Comparison of ENCODE assay signal across 14 cellular contexts in the genomic region with DNA sequence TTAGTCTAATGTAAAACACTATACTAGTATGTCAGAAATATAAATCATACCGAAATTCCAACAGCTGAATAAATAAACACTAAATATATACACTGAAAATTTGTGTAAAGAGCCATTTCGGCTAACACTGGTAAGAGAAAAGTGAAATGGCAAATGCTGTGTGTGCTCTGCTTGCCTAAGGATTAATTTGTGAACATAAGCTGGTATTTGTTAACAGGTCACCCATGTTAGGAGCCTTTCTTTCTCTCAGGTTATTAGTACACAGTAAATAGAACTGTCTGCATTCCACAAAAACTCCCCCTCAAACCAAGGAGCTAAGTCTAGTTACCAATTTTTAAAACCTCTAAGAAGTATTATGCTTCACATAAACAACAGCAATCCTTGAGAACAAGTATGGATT. TPM values are rescaled to one million over a fixed set of nuclear protein-coding genes. Genes with fewer than 3 reads are reported as not detected.
DNase-seq lines count a peak whose midpoint lies in the region; ATAC-seq, FAIRE-seq and TF ChIP-seq lines count a peak whose summit lies in the region.
"Had no signal": no experiment of that assay in that cellular context is flagged by ENCODE, and none has a peak within 500 bp of the region (broad histone marks: within the 10 kb centered on the region; RNA-seq: fewer than 3 reads in every experiment).

No MANE protein-coding gene starts in this region.

- FAIRE-seq in kidney (lab: Jason Lieb, UNC) = no peak

- no peak overlapping the region for H3K9ac ChIP-seq in muscle layer of colon (ENCODE audit: low read length)
- H3K9ac ChIP-seq in kidney (ENCODE audit: low read length in 2 of 2) = no peak overlapping the region

- peaks cover 34% of the 10 kb centered on the region for H3K4me1 ChIP-seq in muscle layer of colon (ENCODE audit: insufficient read depth, low read length)
- H3K4me1 ChIP-seq in thoracic aorta (ENCODE audit: control insufficient read depth in 1 of 2, low read depth in 2 of 2) = peaks cover 28 to 52% of the 10 kb centered on the region in 2 donors
- peaks cover 5% of the 10 kb centered on the region in 2 donors for H3K4me1 ChIP-seq in kidney (ENCODE audit: control insufficient read depth in 1 of 2, insufficient read depth in 1 of 2, low read depth in 1 of 2, low read length in 2 of 2)

- peak; percentile 12 for DNase-seq in NCI-H146 treated with DMSO at 0.1 percent for 48 hours (lab: John Stamatoyannopoulos, UW; ENCODE audit: unreplicated experiment)
- DNase-seq in cerebellar cortex (ENCODE audit: low spot score) = peak; percentile 70
- no peak for DNase-seq in thoracic aorta (ENCODE audit: low spot score)
- DNase-seq in effector CD4-positive, alpha-beta T cell = no peak
- no peak for DNase-seq in kidney
- DNase-seq: activated CD4-positive, alpha-beta T cell treated with anti-CD3 and anti-CD28 coated beads for 4 hours; activated effector memory CD4-positive, alpha-beta T cell treated with Interleukin-2 at 50 U/mL for 16 hours; brain microvascular endothelial cell; right cardiac atrium; T-cell had no signal

- H3K27me3 ChIP-seq in muscle layer of colon (ENCODE audit: control insufficient read depth in 1 of 2, insufficient read depth in 2 of 2, low read length in 2 of 2) (no peaks in the 10 kb centered on the region), thoracic aorta (replicated peaks; ENCODE audit: insufficient read depth) (no peaks in the 10 kb centered on the region)
- H3K27me3 ChIP-seq: brain microvascular endothelial cell, tibial nerve had no signal

- intact Hi-C loops in kidney (cut with DNase I) = no loop called here

- H3K4me3 ChIP-seq in muscle layer of colon (ENCODE audit: low read depth in 1 of 2, low read length in 2 of 2) (peak overlapping the region in 1 of 2 donors; percentile 1), thoracic aorta (peak overlapping the region; percentile 4), kidney (ENCODE audit: low read length in 2 of 2) (no peak overlapping the region)
- H3K4me3 ChIP-seq: tibial nerve had no signal

- H3K27ac ChIP-seq in muscle layer of colon (ENCODE audit: low read depth, low read length) = peak overlapping the region; percentile 0
- peak overlapping the region; percentile 10 to 47 for H3K27ac ChIP-seq in thoracic aorta
- H3K27ac ChIP-seq in kidney (ENCODE audit: low read depth in 2 of 2, low read length in 2 of 2) = no peak overlapping the region
- H3K27ac ChIP-seq: brain microvascular endothelial cell had no signal

- TF ChIP-seq CTCF in thoracic aorta (IDR thresholded peaks at IDR 0.05) (no peak), kidney (IDR thresholded peaks at IDR 0.05; ENCODE audit: borderline replicate concordance, extremely low read depth, insufficient read depth) (no peak)

- ATAC-seq in thoracic aorta (ENCODE audit: insufficient number of reproducible peaks, low FRiP score, low read depth) = no peak
- no peak for ATAC-seq in GM21529 (IDR thresholded peaks at IDR 0.05; ENCODE audit: unreplicated experiment)
- no peak for ATAC-seq in HG02588 (IDR thresholded peaks at IDR 0.05; ENCODE audit: unreplicated experiment)
- ATAC-seq: right cardiac atrium, T-cell had no signal

- no peaks in the 10 kb centered on the region for H3K9me3 ChIP-seq in muscle layer of colon (ENCODE audit: low read length)
- H3K9me3 ChIP-seq in thoracic aorta = no peaks in the 10 kb centered on the region
- H3K9me3 ChIP-seq in kidney (ENCODE audit: control insufficient read depth in 1 of 2, low read length in 2 of 2) = no peaks in the 10 kb centered on the region
- H3K9me3 ChIP-seq: tibial nerve had no signal

- H3K36me3 ChIP-seq in muscle layer of colon (ENCODE audit: insufficient read depth, low read length) (no peaks in the 10 kb centered on the region), thoracic aorta (no peaks in the 10 kb centered on the region), kidney (ENCODE audit: control insufficient read depth in 1 of 2, insufficient read depth in 2 of 2, low read length in 2 of 2) (no peaks in the 10 kb centered on the region)
- H3K36me3 ChIP-seq: brain microvascular endothelial cell, tibial nerve had no signal

RNA-seq across cellular contexts. Expression of a gene that starts 27.0 kb away (rescaled TPM):
- total RNA-seq in thoracic aorta (10 to 100 TPM; 61.1 to 86.8 TPM), kidney (42.0 TPM)
- 20.5 TPM for polyA plus RNA-seq in kidney (ENCODE audit: insufficient read depth, low read depth, low replicate concordance)

Comparison
In these comparisons a context has a peak if more than half of its experiments do, and no peak if none do; other contexts are left out.
1. DNase-seq: peak in NCI-H146 treated with DMSO at 0.1 percent for 48 hours (single experiment) and cerebellar cortex (single experiment); none in thoracic aorta (single experiment), effector CD4-positive, alpha-beta T cell (single experiment) and kidney (single experiment).
2. H3K27ac ChIP-seq: peak in muscle layer of colon (single experiment) and thoracic aorta (2 of 2); none in kidney (0 of 2).